Comparison of ENCODE assay signal across 16 cellular contexts in genomic region chr11:68137833-68138232, GRCh38. TPM values are rescaled to one million over a fixed set of nuclear protein-coding genes. Genes with fewer than 3 reads are reported as not detected.
DNase-seq lines count a peak whose midpoint lies in the region; ATAC-seq and TF ChIP-seq lines count a peak whose summit lies in the region.
"Had no signal": no experiment of that assay in that cellular context is flagged by ENCODE, and none has a peak within 500 bp of the region (broad histone marks: within the 10 kb centered on the region; RNA-seq: fewer than 3 reads in every experiment).

No MANE protein-coding gene starts in this region.

- no peaks in the 10 kb centered on the region for H3K4me1 Mint-ChIP-seq in glutamatergic neuron (ENCODE audit: low read depth, unreplicated experiment)

- H3K9me3 Mint-ChIP-seq in glutamatergic neuron (ENCODE audit: unreplicated experiment) = peaks cover 3% of the 10 kb centered on the region

- no peaks in the 10 kb centered on the region for H3K36me3 ChIP-seq in stomach
- H3K36me3 ChIP-seq: esophagus muscularis mucosa had no signal

- H3K9me3 ChIP-seq in stomach = peaks cover 0 to under 1% (median 0%) of the 10 kb centered on the region in 4 donors
- H3K9me3 ChIP-seq: esophagus muscularis mucosa had no signal

- DNase-seq in NCI-H146 (lab: John Stamatoyannopoulos, UW) (peak; percentile 57), NCI-H146 treated with DMSO at 0.1 percent for 48 hours (lab: John Stamatoyannopoulos, UW; ENCODE audit: unreplicated experiment) (no peak), NCI-H748 (lab: John Stamatoyannopoulos, UW; ENCODE audit: unreplicated experiment) (peak; percentile 56), left lobe of liver (ENCODE audit: low spot score) (no peak), stomach (no peak), glutamatergic neuron (no peak), NCI-H2227 (lab: John Stamatoyannopoulos, UW; ENCODE audit: unreplicated experiment) (no peak)
- DNase-seq: activated CD4-positive, alpha-beta T cell treated with anti-CD3 and anti-CD28 coated beads, Interleukin-2, amount 50 U/mL, for 48 hours; Karpas-422; NCI-H187 treated with DMSO at 0.1 percent for 48 hours; stimulated activated CD4-positive, alpha-beta T cell treated with anti-CD3 and anti-CD28 coated beads, Interleukin-4, amount 100 ng/mL, for 24 hours had no signal

- no peak for TF ChIP-seq EP300 in stomach (IDR thresholded peaks at IDR 0.05)

- WGBS in stomach, 5 donors = 13 to 42% (median 32%) methylated on average over 5 of the region's 5 CpGs

- TF ChIP-seq CTCF in stomach (IDR thresholded peaks at IDR 0.05) (no peak), glutamatergic neuron (IDR thresholded peaks at IDR 0.05; ENCODE audit: partially characterized antibody, unreplicated experiment) (no peak)

- H3K4me3 Mint-ChIP-seq in glutamatergic neuron (ENCODE audit: unreplicated experiment) = no peak overlapping the region
- H3K4me3 Mint-ChIP-seq: activated T-helper 1 cell treated with anti-CD3 and anti-CD28 coated beads, Interleukin-12 subunit alpha, Interleukin-12 subunit beta, Interleukin-2, Interleukin-4 antibody, amounts not matched to agents 30 ng/mL and 10 ng/mL and 1 ng/mL, durations not matched to agents 14 hours and 24 hours and 36 hours had no signal

- no peaks in the 10 kb centered on the region for H3K27me3 ChIP-seq in stomach
- H3K27me3 ChIP-seq: esophagus muscularis mucosa had no signal

- intact Hi-C loops in stomach (cut with DNase I; ENCODE audit: low total_unique reads) = no loop called here

- peaks cover 5% of the 10 kb centered on the region for H3K27me3 Mint-ChIP-seq in glutamatergic neuron (ENCODE audit: unreplicated experiment)

- TF ChIP-seq POLR2A in stomach (IDR thresholded peaks at IDR 0.05) = no peak

- H3K27ac Mint-ChIP-seq in glutamatergic neuron (ENCODE audit: unreplicated experiment) = no peak overlapping the region
- H3K27ac Mint-ChIP-seq: activated T-helper 1 cell treated with anti-CD3 and anti-CD28 coated beads, Interleukin-12 subunit alpha, Interleukin-12 subunit beta, Interleukin-2, Interleukin-4 antibody, amounts not matched to agents 30 ng/mL and 10 ng/mL and 1 ng/mL, durations not matched to agents 14 hours and 24 hours and 36 hours had no signal

- H3K36me3 Mint-ChIP-seq in glutamatergic neuron (ENCODE audit: unreplicated experiment) = peaks cover 13% of the 10 kb centered on the region

- peak overlapping the region; percentile 2 to 46 (median 33) for H3K27ac ChIP-seq in stomach
- H3K27ac ChIP-seq: coronary artery, esophagus muscularis mucosa had no signal

- peaks cover 27 to 46% (median 45%) of the 10 kb centered on the region in 4 donors for H3K4me1 ChIP-seq in stomach

- ATAC-seq in left lobe of liver (peak; percentile 56), GM21825 (IDR thresholded peaks at IDR 0.05; ENCODE audit: unreplicated experiment) (no peak)
- ATAC-seq: sciatic nerve had no signal

- H3K4me3 ChIP-seq in stomach = no peak overlapping the region
- H3K4me3 ChIP-seq: coronary artery, esophagus muscularis mucosa had no signal

RNA-seq across cellular contexts. Expression of gene CHKA, which starts 16.6 kb away (rescaled TPM):
- 15.5 TPM for total RNA-seq in left lobe of liver
- 100 to 1,000 TPM in 4 of 5 donors, 10 to 100 TPM in 1; 85.9 to 227 (median 147) TPM for total RNA-seq in stomach
- polyA plus RNA-seq in stomach = 10 to 100 TPM; 20.9 to 47.2 (median 36.7) TPM
- total RNA-seq in glutamatergic neuron (ENCODE audit: unreplicated experiment) = 74.1 TPM

Comparison
In these comparisons a context has a peak if more than half of its experiments do, and no peak if none do; other contexts are left out.
1. DNase-seq: peak in NCI-H146 (single experiment) and NCI-H748 (single experiment); none in NCI-H146 treated with DMSO at 0.1 percent for 48 hours (single experiment), left lobe of liver (single experiment), stomach (single experiment), glutamatergic neuron (single experiment) and NCI-H2227 (single experiment).